In genomic region chr3:139329364-139329850, GRCh38 we compare ENCODE assay signal across 8 cellular contexts. TPM values are rescaled to one million over a fixed set of nuclear protein-coding genes. Genes with fewer than 3 reads are reported as not detected.
DNase-seq lines count a peak whose midpoint lies in the region; ATAC-seq and TF ChIP-seq lines count a peak whose summit lies in the region.

No MANE protein-coding gene starts in this region.

- H3K27me3 ChIP-seq in gastrocnemius medialis: peaks cover 0 to 7% (median 0%) of the 10 kb centered on the region in 3 donors

- intact Hi-C loops in gastrocnemius medialis (cut with DNase I; ENCODE audit: low total_unique reads): loop anchor here (5.0 to 10.0 kb wide), 3 partner anchors 377 to 735 kb away; partner anchors contain the start of gene CEP70

- H3K36me3 ChIP-seq in gastrocnemius medialis: no peaks in the 10 kb centered on the region

- H3K27ac ChIP-seq in gastrocnemius medialis: no peak overlapping the region

- DNase-seq in NK-92 treated with Interleukin-12 subunit alpha and Interleukin-12 subunit beta, amount 100 ng/mL, for 24 hours (lab: John Stamatoyannopoulos, UW): peak; percentile 82
- DNase-seq in NK-92 (lab: John Stamatoyannopoulos, UW; ENCODE audit: unreplicated experiment) (no peak), NCI-H146 treated with DMSO at 0.1 percent for 48 hours (lab: John Stamatoyannopoulos, UW; ENCODE audit: unreplicated experiment) (peak; percentile 73), T-helper 2 cell (peak; percentile 67 to 90 (median 80)), amygdala (lab: John Stamatoyannopoulos, UW) (peak in 53 of 56 donors; percentile 26 to 90 (median 66)), hippocampal formation (lab: John Stamatoyannopoulos, UW) (peak; percentile 36 to 75), gastrocnemius medialis (peak; percentile 51 to 73)

- no peaks in the 10 kb centered on the region for H3K4me1 ChIP-seq in gastrocnemius medialis

- peak overlapping the region in 3 of 4 donors; percentile 25 to 47 (median 28) for H3K4me3 ChIP-seq in gastrocnemius medialis

- ATAC-seq in HG02885 (IDR thresholded peaks at IDR 0.05; ENCODE audit: poor library complexity, unreplicated experiment) (peak; percentile 98), gastrocnemius medialis (peak; percentile 85 to 97)

- in situ Hi-C loops in gastrocnemius medialis (cut with MboI; ENCODE audit: low sequenced_read_pairs in 4 of 4): loop anchor here in 3 of 4 donors (10.0 to 25.0 kb wide), 2 partner anchors 225 to 392 kb away; partner anchors contain the start of genes FOXL2 (in 2 of the 3) and FOXL2NB (in 2 of the 3)

- no peak for TF ChIP-seq POLR2A in gastrocnemius medialis (IDR thresholded peaks at IDR 0.05)

- TF ChIP-seq CTCF in gastrocnemius medialis (IDR thresholded peaks at IDR 0.05 in 4 of 5, conservative IDR thresholded peaks at IDR 0.05 in 1 of 5): peak; percentile 91 to 99 (median 94)

- no peaks in the 10 kb centered on the region for H3K9me3 ChIP-seq in gastrocnemius medialis

RNA-seq across cellular contexts. Expression of gene MRPS22, which starts 14.4 kb away (rescaled TPM):
- 100 to 1,000 TPM in 3 of 4 donors, 10 to 100 TPM in 1; 96.4 to 140 (median 116) TPM for total RNA-seq in gastrocnemius medialis
